Comparison of ENCODE assay signal across 15 cellular contexts in the genomic region with DNA sequence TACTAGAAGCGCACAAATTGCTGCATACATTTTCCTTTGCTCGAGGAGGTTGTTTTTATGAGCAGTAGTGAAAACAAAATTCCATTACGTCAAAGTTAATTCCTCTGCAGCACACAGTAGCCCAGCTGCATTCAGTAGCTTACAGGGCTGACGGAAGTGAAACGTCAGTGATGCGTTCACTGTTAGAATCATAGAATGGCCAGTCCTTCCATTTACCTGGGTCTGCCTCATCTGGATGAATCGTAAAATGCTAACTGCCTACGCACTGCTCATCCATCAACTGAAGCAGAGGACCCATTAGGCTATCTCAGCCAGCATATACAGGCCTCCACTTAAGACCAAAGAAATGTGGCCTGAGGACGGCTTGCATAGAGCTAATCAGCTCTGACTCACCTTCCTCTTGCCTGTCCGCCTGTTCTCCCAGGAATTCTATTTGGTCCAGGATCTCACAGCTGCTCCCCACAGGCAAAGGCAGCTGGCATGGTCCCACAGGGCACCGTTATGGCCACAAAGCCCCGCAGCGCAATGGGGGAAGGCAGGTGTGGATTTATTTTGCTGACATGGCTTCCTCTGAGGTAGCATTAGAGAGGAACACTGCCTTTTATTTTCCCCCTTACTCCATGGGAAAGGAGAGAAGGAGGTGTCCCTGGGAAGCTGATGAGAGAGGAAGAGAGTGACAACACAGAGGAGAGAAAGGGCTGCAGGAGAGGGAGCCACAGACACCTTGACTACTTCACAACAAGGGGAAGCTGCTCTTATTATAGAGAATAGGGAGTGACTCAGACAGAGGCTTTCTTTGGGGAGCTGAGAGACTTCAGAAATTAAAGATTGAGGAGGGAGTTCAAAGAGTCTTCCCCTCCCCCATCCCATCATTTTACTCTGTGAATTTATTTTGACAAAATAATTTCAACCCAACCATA.
DNase-seq lines count a peak whose midpoint lies in the region; ATAC-seq and TF ChIP-seq lines count a peak whose summit lies in the region.
"Had no signal": no experiment of that assay in that cellular context is flagged by ENCODE, and none has a peak within 500 bp of the region (broad histone marks: within the 10 kb centered on the region; RNA-seq: fewer than 3 reads in every experiment).

No MANE protein-coding gene starts in this region.

- H4K20me1 ChIP-seq in GM23338 (replicated peaks; ENCODE audit: insufficient read depth), result no peaks in the 10 kb centered on the region

- H3K27ac Mint-ChIP-seq in progenitor cell of endocrine pancreas (no peak overlapping the region), T-helper 17 cell (no peak overlapping the region), GM23338 (no peak overlapping the region)
- H3K27ac Mint-ChIP-seq: naive B cell, T-cell, type B pancreatic cell had no signal

- H3K4me3 Mint-ChIP-seq in progenitor cell of endocrine pancreas (ENCODE audit: low read depth) (no peak overlapping the region), T-helper 17 cell (no peak overlapping the region), GM23338 (no peak overlapping the region)
- H3K4me3 Mint-ChIP-seq in activated T-cell treated with anti-CD3 and anti-CD28 coated beads, Interleukin-2, amount 50 U/mL, for 4 hours, result no peak overlapping the region
- H3K4me3 Mint-ChIP-seq: naive B cell, T-cell, type B pancreatic cell had no signal

- H3K27me3 ChIP-seq in GM23338 (ENCODE audit: insufficient read depth), result no peaks in the 10 kb centered on the region
- H3K27me3 ChIP-seq: esophagus muscularis mucosa had no signal

- H3K27ac ChIP-seq in GM23338 (ENCODE audit: low read depth), result no peak overlapping the region
- H3K27ac ChIP-seq: esophagus muscularis mucosa had no signal

- no peaks in the 10 kb centered on the region for H3K27me3 Mint-ChIP-seq in progenitor cell of endocrine pancreas
- H3K27me3 Mint-ChIP-seq in T-helper 17 cell, result no peaks in the 10 kb centered on the region
- H3K27me3 Mint-ChIP-seq in GM23338 (ENCODE audit: insufficient read depth, low read depth, poor library complexity), result no peaks in the 10 kb centered on the region
- no peaks in the 10 kb centered on the region for H3K27me3 Mint-ChIP-seq in activated T-cell treated with anti-CD3 and anti-CD28 coated beads, Interleukin-2, amount 50 U/mL, for 4 hours (ENCODE audit: low read depth)
- H3K27me3 Mint-ChIP-seq: T-cell had no signal

- no peaks in the 10 kb centered on the region for H3K79me2 ChIP-seq in GM23338 (replicated peaks; ENCODE audit: insufficient read depth)

- peaks cover 7% of the 10 kb centered on the region for H3K9me2 ChIP-seq in GM23338 (ENCODE audit: insufficient read depth)

- H3K9me3 ChIP-seq in T-helper 17 cell (ENCODE audit: control insufficient read depth, low read length, poor library complexity, severe bottlenecking), result no peaks in the 10 kb centered on the region
- H3K9me3 ChIP-seq: esophagus muscularis mucosa had no signal

- H3K4me1 ChIP-seq in GM23338 (ENCODE audit: insufficient read depth), result no peaks in the 10 kb centered on the region
- H3K4me1 ChIP-seq: esophagus muscularis mucosa had no signal

- H2AFZ ChIP-seq in GM23338, result no peak overlapping the region

- no peaks in the 10 kb centered on the region for H3F3A ChIP-seq in GM23338 (replicated peaks; ENCODE audit: low read depth)

- no peak for ATAC-seq in T-helper 17 cell
- no peak for ATAC-seq in GM23338
- no peak for ATAC-seq in activated T-cell treated with anti-CD3 and anti-CD28 coated beads, Interleukin-2, amount 50 U/mL, for 4 hours
- ATAC-seq: T-cell had no signal

- H3K4me1 Mint-ChIP-seq in progenitor cell of endocrine pancreas (ENCODE audit: low read depth), result peaks cover 16% of the 10 kb centered on the region
- peaks cover 6% of the 10 kb centered on the region for H3K4me1 Mint-ChIP-seq in T-helper 17 cell
- H3K4me1 Mint-ChIP-seq in GM23338, result no peaks in the 10 kb centered on the region
- H3K4me1 Mint-ChIP-seq in activated T-cell treated with anti-CD3 and anti-CD28 coated beads, Interleukin-2, amount 50 U/mL, for 4 hours (ENCODE audit: low read depth), result peaks cover 4% of the 10 kb centered on the region
- H3K4me1 Mint-ChIP-seq: naive B cell had no signal

- no peak overlapping the region for H3K4me3 ChIP-seq in GM23338
- H3K4me3 ChIP-seq: esophagus muscularis mucosa had no signal

- H3K4me2 ChIP-seq in GM23338, result no peak overlapping the region

- no peaks in the 10 kb centered on the region for H3K9me3 Mint-ChIP-seq in progenitor cell of endocrine pancreas (ENCODE audit: low read depth)
- H3K9me3 Mint-ChIP-seq in GM23338, result no peaks in the 10 kb centered on the region
- no peaks in the 10 kb centered on the region for H3K9me3 Mint-ChIP-seq in activated T-cell treated with anti-CD3 and anti-CD28 coated beads, Interleukin-2, amount 50 U/mL, for 4 hours
- H3K9me3 Mint-ChIP-seq: naive B cell, T-cell, type B pancreatic cell had no signal

- TF ChIP-seq CTCF in progenitor cell of endocrine pancreas (IDR thresholded peaks at IDR 0.05; ENCODE audit: unreplicated experiment), result no peak
- no peak for TF ChIP-seq CTCF in GM23338 (conservative IDR thresholded peaks at IDR 0.05; ENCODE audit: low read depth in 2 of 2)

- H3K36me3 ChIP-seq in GM23338 (ENCODE audit: insufficient read depth), result no peaks in the 10 kb centered on the region
- H3K36me3 ChIP-seq: esophagus muscularis mucosa had no signal

- DNase-seq in H4 (ENCODE audit: low spot score), result peak; percentile 71
- peak; percentile 93 for DNase-seq in RPMI7951 (ENCODE audit: low read depth)
- DNase-seq in fibroblast of peridontal ligament (ENCODE audit: extremely low read depth), result peak; percentile 59
- peak; percentile 29 for DNase-seq in retina
- no peak for DNase-seq in progenitor cell of endocrine pancreas (ENCODE audit: low spot score, unreplicated experiment)
- no peak for DNase-seq in T-helper 17 cell
- DNase-seq in GM23338 (ENCODE audit: low spot score), result no peak
- no peak for DNase-seq in activated T-cell treated with anti-CD3 and anti-CD28 coated beads, Interleukin-2, amount 50 U/mL, for 4 hours
- DNase-seq: DMS153, KBM-7, kidney, naive B cell, T-cell had no signal

- no peaks in the 10 kb centered on the region for H3K36me3 Mint-ChIP-seq in progenitor cell of endocrine pancreas (ENCODE audit: insufficient read depth)
- H3K36me3 Mint-ChIP-seq in T-helper 17 cell (ENCODE audit: low read depth), result no peaks in the 10 kb centered on the region
- no peaks in the 10 kb centered on the region for H3K36me3 Mint-ChIP-seq in GM23338 (ENCODE audit: low read depth)
- no peaks in the 10 kb centered on the region for H3K36me3 Mint-ChIP-seq in activated T-cell treated with anti-CD3 and anti-CD28 coated beads, Interleukin-2, amount 50 U/mL, for 4 hours (ENCODE audit: insufficient read depth)
- H3K36me3 Mint-ChIP-seq: naive B cell, T-cell, type B pancreatic cell had no signal

TF ChIP-seq in GM23338, 12 proteins besides CTCF, POLR2A, EP300 and RAD21 (continues in another document):
- no peak for TF ChIP-seq ZNF114 (CRISPR knock-in tag; IDR thresholded peaks at IDR 0.05)
- TF ChIP-seq STAT1 (IDR thresholded peaks at IDR 0.05; ENCODE audit: unreplicated experiment), result no peak

Comparison
In these comparisons a context has a peak if more than half of its experiments do, and no peak if none do; other contexts are left out.
1. DNase-seq: peak in H4 (single experiment), RPMI7951 (single experiment), fibroblast of peridontal ligament (single experiment) and retina (single experiment); none in progenitor cell of endocrine pancreas (single experiment), T-helper 17 cell (0 of 3), GM23338 (single experiment) and activated T-cell treated with anti-CD3 and anti-CD28 coated beads, Interleukin-2, amount 50 U/mL, for 4 hours (single experiment).